Comparison of ENCODE assay signal across 23 cellular contexts in the genomic region with DNA sequence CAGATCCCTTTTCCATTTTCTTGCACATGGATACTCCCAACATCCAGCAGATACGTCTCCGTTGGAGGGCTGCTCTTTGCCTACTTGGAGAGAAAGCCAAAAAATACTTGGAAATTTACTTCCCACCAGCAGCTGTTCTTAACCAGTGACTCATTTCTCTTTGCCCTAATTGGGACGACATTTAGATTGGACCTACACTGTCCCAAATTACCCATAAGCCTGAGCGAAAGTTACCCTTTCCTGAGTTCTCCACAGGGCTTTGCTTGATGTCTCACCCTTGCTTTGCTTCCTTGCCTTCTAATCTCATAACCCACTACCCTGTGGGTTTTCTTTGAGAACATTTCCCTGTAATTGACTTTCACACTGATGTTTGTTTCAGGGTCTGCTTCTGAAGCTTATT. TPM values are rescaled to one million over a fixed set of nuclear protein-coding genes. Genes with fewer than 3 reads are reported as not detected.
DNase-seq lines count a peak whose midpoint lies in the region; ATAC-seq, FAIRE-seq and TF ChIP-seq lines count a peak whose summit lies in the region.
"Had no signal": no experiment of that assay in that cellular context is flagged by ENCODE, and none has a peak within 500 bp of the region (broad histone marks: within the 10 kb centered on the region; RNA-seq: fewer than 3 reads in every experiment).

No MANE protein-coding gene starts in this region.

- DNase-seq in AG08395 (ENCODE audit: low spot score) (peak; percentile 7), GM19239 (ENCODE audit: insufficient read length, low spot score) (no peak), mesenchymal stem cell (no peak), NCI-H1417 treated with DMSO at 0.1 percent for 48 hours (lab: John Stamatoyannopoulos, UW) (no peak), erythroblast (lab: John Stamatoyannopoulos, UW) (no peak)
- no peak for DNase-seq in activated naive CD8-positive, alpha-beta T cell treated with anti-CD3 and anti-CD28 coated beads, Interleukin-2, amount 10 ng/mL, durations not matched to agents 7 days and 5 days
- DNase-seq: activated CD4-positive, alpha-beta T cell treated with anti-CD3 and anti-CD28 coated beads, Interleukin-2, amount 50 U/mL, for 4 hours; activated effector memory CD4-positive, alpha-beta T cell treated with Interleukin-2 at 50 U/mL for 16 hours; AML-193; Calu3; GF-D8; H9; islet precursor cell; mesendoderm; NCI-H2029 treated with DMSO at 0.1 percent for 48 hours; NCI-H524; right lobe of liver; stimulated activated CD4-positive, alpha-beta T cell treated with anti-CD3 and anti-CD28 coated beads, Interleukin-2, amount 100 ng/mL, for 24 hours; tibial artery had no signal

- no peak overlapping the region for H4K91ac ChIP-seq in mesenchymal stem cell (ENCODE audit: low read length)

- H3K4me1 Mint-ChIP-seq in activated naive CD8-positive, alpha-beta T cell treated with anti-CD3 and anti-CD28 coated beads, Interleukin-2, amount 10 ng/mL, durations not matched to agents 7 days and 5 days = peaks cover 17% of the 10 kb centered on the region
- H3K4me1 Mint-ChIP-seq: H9 had no signal

- H3K27ac ChIP-seq in mesenchymal stem cell (ENCODE audit: low read length, poor library complexity, severe bottlenecking) = no peak overlapping the region
- H3K27ac ChIP-seq: right lobe of liver had no signal

- ATAC-seq in activated naive CD8-positive, alpha-beta T cell treated with anti-CD3 and anti-CD28 coated beads, Interleukin-2, amount 10 ng/mL, durations not matched to agents 7 days and 5 days (ENCODE audit: low read depth) = no peak
- ATAC-seq in GM19397 (IDR thresholded peaks at IDR 0.05; ENCODE audit: unreplicated experiment) = no peak
- no peak for ATAC-seq in GM19023 (IDR thresholded peaks at IDR 0.05; ENCODE audit: unreplicated experiment)
- ATAC-seq: right lobe of liver had no signal

- no peaks in the 10 kb centered on the region for H3K4me1 ChIP-seq in mesenchymal stem cell (ENCODE audit: control insufficient read depth, insufficient read depth, low read depth, low read length)
- H3K4me1 ChIP-seq: right lobe of liver had no signal

- H3K4me2 ChIP-seq in mesenchymal stem cell (ENCODE audit: low read length, poor library complexity, severe bottlenecking) = no peak overlapping the region

- peak; percentile 64 for FAIRE-seq in GM19239 (lab: Jason Lieb, UNC)
- FAIRE-seq: GM12892 had no signal

- H3K4me3 ChIP-seq in mesenchymal stem cell (ENCODE audit: insufficient read depth in 1 of 2, low read depth in 1 of 2, low read length in 2 of 2) = peak overlapping the region in 1 of 2 experiments; percentile 48
- H3K4me3 ChIP-seq: right lobe of liver, tibial artery had no signal

- no peak overlapping the region for H2BK120ac ChIP-seq in mesenchymal stem cell (ENCODE audit: low read depth, low read length)

- H2BK15ac ChIP-seq in mesenchymal stem cell (ENCODE audit: low read depth, poor library complexity, severe bottlenecking) = no peak overlapping the region

- H3K79me1 ChIP-seq in mesenchymal stem cell (replicated peaks; ENCODE audit: low read length, poor library complexity, severe bottlenecking) = peaks cover 34% of the 10 kb centered on the region

- peak overlapping the region; percentile 36 for H3K27ac Mint-ChIP-seq in activated naive CD8-positive, alpha-beta T cell treated with anti-CD3 and anti-CD28 coated beads, Interleukin-2, amount 10 ng/mL, durations not matched to agents 7 days and 5 days
- H3K27ac Mint-ChIP-seq: dendritic cell treated with granulocyte-macrophage colony-stimulating factor and Interleukin-4, amounts not matched to agents 40 ng/mL and 50 ng/mL, for 4 days had no signal

- H3K36me3 ChIP-seq in mesenchymal stem cell (ENCODE audit: control insufficient read depth in 1 of 2, insufficient read depth in 2 of 2, low read depth in 1 of 2, low read length in 2 of 2) = peaks cover 2 to 21% of the 10 kb centered on the region in 2 experiments
- H3K36me3 ChIP-seq: right lobe of liver had no signal

- no peak overlapping the region for H3K4ac ChIP-seq in mesenchymal stem cell (ENCODE audit: low read depth in 1 of 2, low read length in 2 of 2)

- no peaks in the 10 kb centered on the region for H3K9me3 Mint-ChIP-seq in activated naive CD8-positive, alpha-beta T cell treated with anti-CD3 and anti-CD28 coated beads, Interleukin-2, amount 10 ng/mL, durations not matched to agents 7 days and 5 days
- H3K9me3 Mint-ChIP-seq: dendritic cell treated with granulocyte-macrophage colony-stimulating factor and Interleukin-4, amounts not matched to agents 40 ng/mL and 50 ng/mL, for 4 days; H9 had no signal

- peaks cover 28% of the 10 kb centered on the region for H3K36me3 Mint-ChIP-seq in activated naive CD8-positive, alpha-beta T cell treated with anti-CD3 and anti-CD28 coated beads, Interleukin-2, amount 10 ng/mL, durations not matched to agents 7 days and 5 days

- H3K14ac ChIP-seq in mesenchymal stem cell (ENCODE audit: low read length in 2 of 2) = no peak overlapping the region

- no peak overlapping the region for H2BK12ac ChIP-seq in mesenchymal stem cell (ENCODE audit: low read length in 2 of 2)

- H2AK5ac ChIP-seq in mesenchymal stem cell (ENCODE audit: low read length, severe bottlenecking) = no peak overlapping the region

- no peaks in the 10 kb centered on the region for H3K27me3 Mint-ChIP-seq in activated naive CD8-positive, alpha-beta T cell treated with anti-CD3 and anti-CD28 coated beads, Interleukin-2, amount 10 ng/mL, durations not matched to agents 7 days and 5 days
- H3K27me3 Mint-ChIP-seq: dendritic cell treated with granulocyte-macrophage colony-stimulating factor and Interleukin-4, amounts not matched to agents 40 ng/mL and 50 ng/mL, for 4 days had no signal

- no peak for TF ChIP-seq POLR2A in erythroblast (IDR thresholded peaks at IDR 0.05; ENCODE audit: low read length)

- POLR2A ChIA-PET in activated naive CD8-positive, alpha-beta T cell treated with anti-CD3 and anti-CD28 coated beads, Interleukin-2, amount 10 ng/mL, durations not matched to agents 7 days and 5 days (lab: Charles Lee) = interaction anchor here (0.6 kb wide), 1 partner anchor 14 kb away, joined by 5 read pairs; no protein-coding TSS in a partner anchor

- peak overlapping the region; percentile 49 for H3K9ac ChIP-seq in mesenchymal stem cell (ENCODE audit: low read length)

- WGBS in mesenchymal stem cell = 92% methylated on average over 4 of the region's 4 CpGs

- no peak overlapping the region for H3K18ac ChIP-seq in mesenchymal stem cell (ENCODE audit: low read depth in 1 of 2, low read length in 2 of 2)

- no peak overlapping the region for H2BK5ac ChIP-seq in mesenchymal stem cell (ENCODE audit: low read depth, low read length, poor library complexity, severe bottlenecking)

- H3K27me3 ChIP-seq in mesenchymal stem cell (ENCODE audit: control insufficient read depth in 1 of 2, insufficient read depth in 1 of 2, low read length in 2 of 2) = no peaks in the 10 kb centered on the region
- H3K27me3 ChIP-seq: right lobe of liver, tibial artery had no signal

- H3K23ac ChIP-seq in mesenchymal stem cell (ENCODE audit: low read length in 2 of 2) = no peak overlapping the region

- peak overlapping the region; percentile 0 for H3K4me3 Mint-ChIP-seq in activated naive CD8-positive, alpha-beta T cell treated with anti-CD3 and anti-CD28 coated beads, Interleukin-2, amount 10 ng/mL, durations not matched to agents 7 days and 5 days
- H3K4me3 Mint-ChIP-seq: dendritic cell treated with granulocyte-macrophage colony-stimulating factor and Interleukin-4, amounts not matched to agents 40 ng/mL and 50 ng/mL, for 4 days; H9 had no signal

- H4K8ac ChIP-seq in mesenchymal stem cell (ENCODE audit: low read length) = no peak overlapping the region

- H2AFZ ChIP-seq in mesenchymal stem cell (ENCODE audit: low read depth, low read length) = no peak overlapping the region

- H3K9me3 ChIP-seq in mesenchymal stem cell (ENCODE audit: control insufficient read depth, low read length) = no peaks in the 10 kb centered on the region
- H3K9me3 ChIP-seq: right lobe of liver, tibial artery had no signal

RNA-seq across cellular contexts. Expression of gene SAMD8, which starts 48.1 kb away (rescaled TPM):
- total RNA-seq in activated naive CD8-positive, alpha-beta T cell treated with anti-CD3 and anti-CD28 coated beads, Interleukin-2, amount 10 ng/mL, durations not matched to agents 7 days and 5 days = 10 to 100 TPM; 21.0 to 22.7 TPM
- 12.8 TPM for polyA plus RNA-seq in mesenchymal stem cell (2013, experiment 1 of 2)
- 13.2 TPM for polyA plus RNA-seq in mesenchymal stem cell (2013, experiment 2 of 2)

RNA-seq across cellular contexts. Expression of gene VDAC2, which starts 51.1 kb away (rescaled TPM):
- 100 to 1,000 TPM; 123 to 125 TPM for total RNA-seq in activated naive CD8-positive, alpha-beta T cell treated with anti-CD3 and anti-CD28 coated beads, Interleukin-2, amount 10 ng/mL, durations not matched to agents 7 days and 5 days
- polyA plus RNA-seq in mesenchymal stem cell (2013, experiment 1 of 2) = 152 TPM
- polyA plus RNA-seq in mesenchymal stem cell (2013, experiment 2 of 2) = 153 TPM
